6 cellular contexts compared by ENCODE assay signal in the genomic region with DNA sequence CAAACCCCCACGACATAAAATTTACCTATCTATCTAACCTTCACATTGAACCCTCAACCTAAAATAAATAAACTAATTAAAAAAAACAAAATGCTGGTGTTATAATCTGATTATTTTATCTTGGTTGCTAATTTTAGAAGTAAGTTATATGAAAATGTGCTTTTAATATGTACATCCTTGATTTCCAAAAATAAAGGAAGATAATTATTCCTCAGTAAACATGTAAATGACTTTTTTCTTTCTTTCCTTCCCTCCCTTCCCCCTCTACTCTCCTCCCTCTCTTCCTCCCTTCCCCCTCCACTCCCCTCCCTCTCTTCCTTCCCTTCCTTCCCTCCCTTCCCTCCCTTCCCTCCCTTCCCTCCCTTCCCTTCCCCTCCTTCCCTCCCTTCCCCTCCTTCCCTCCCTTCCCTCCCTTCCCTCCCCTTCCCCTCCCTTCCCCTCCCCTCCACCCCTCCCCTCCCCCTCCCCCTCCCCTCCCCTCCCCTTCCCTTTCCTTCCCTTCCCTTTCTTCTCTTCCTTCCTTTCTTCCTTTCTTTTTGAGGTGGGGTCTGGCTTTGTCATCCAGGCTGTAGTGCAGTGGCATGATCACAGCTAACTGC.
"Had no signal": no experiment of that assay in that cellular context is flagged by ENCODE, and none has a peak within 500 bp of the region (broad histone marks: within the 10 kb centered on the region; RNA-seq: fewer than 3 reads in every experiment).

No MANE protein-coding gene starts in this region.

- DNase-seq: IMR-90, KBM-7, KG1 had no signal

- H3K9ac ChIP-seq: KMS-11 had no signal

- FAIRE-seq: HTR-8/SVneo had no signal

- H3K27ac ChIP-seq: HL-60, KMS-11 had no signal

- H3K4me2 ChIP-seq: KMS-11 had no signal
